In the genomic region with DNA sequence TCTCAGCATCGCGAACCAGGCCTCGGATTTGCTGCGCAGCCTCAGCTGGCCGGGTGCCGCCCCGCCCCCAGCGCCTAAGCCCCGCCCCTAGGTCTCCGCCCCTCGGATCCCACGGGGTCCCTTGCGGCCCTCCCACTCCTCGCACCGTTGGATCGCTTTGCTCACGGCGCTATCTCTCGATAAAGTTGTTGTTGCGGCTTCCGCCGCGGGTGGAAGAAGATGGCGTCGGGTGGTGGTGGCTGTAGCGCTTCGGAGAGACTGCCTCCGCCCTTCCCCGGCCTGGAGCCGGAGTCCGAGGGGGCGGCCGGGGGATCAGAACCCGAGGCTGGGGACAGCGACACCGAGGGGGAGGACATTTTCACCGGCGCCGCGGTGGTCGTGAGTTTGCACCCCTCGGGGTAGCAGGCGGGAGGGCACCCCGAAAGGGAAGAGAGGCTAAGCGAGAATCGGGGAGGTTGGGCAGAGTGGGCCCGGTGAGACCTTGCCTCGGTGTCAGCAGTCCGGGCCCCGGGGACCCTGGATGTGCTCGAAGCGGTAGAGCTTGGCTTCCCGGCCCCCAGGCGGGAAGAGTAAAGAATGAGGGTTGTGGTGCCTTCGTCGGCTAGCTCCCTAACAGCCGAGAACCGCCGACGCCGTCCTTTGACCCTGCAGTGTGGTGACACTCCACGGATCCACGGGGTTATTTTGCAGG, we compare ENCODE assay signal across 8 cellular contexts. TPM values are rescaled to one million over a fixed set of nuclear protein-coding genes. Genes with fewer than 3 reads are reported as not detected.
A peak's percentile ranks its signal among the peaks of the same experiment; 100 is the strongest.
DNase-seq lines count a peak whose midpoint lies in the region; ATAC-seq and TF ChIP-seq lines count a peak whose summit lies in the region.

A gene with protein sequence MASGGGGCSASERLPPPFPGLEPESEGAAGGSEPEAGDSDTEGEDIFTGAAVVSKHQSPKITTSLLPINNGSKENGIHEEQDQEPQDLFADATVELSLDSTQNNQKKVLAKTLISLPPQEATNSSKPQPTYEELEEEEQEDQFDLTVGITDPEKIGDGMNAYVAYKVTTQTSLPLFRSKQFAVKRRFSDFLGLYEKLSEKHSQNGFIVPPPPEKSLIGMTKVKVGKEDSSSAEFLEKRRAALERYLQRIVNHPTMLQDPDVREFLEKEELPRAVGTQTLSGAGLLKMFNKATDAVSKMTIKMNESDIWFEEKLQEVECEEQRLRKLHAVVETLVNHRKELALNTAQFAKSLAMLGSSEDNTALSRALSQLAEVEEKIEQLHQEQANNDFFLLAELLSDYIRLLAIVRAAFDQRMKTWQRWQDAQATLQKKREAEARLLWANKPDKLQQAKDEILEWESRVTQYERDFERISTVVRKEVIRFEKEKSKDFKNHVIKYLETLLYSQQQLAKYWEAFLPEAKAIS (plus strand): TSS at position 188 of the 691 bp plus-strand sequence. CDS start 32 bp downstream, at position 220.

- H3K4me3 ChIP-seq in esophagus squamous epithelium, result peak within 1 kb of the TSS; percentile 65 to 99 (median 85)

- H3K4me3 Mint-ChIP-seq in activated T-helper 1 cell treated with anti-CD3 and anti-CD28 coated beads, Interleukin-12 subunit alpha, Interleukin-12 subunit beta, Interleukin-2, Interleukin-4 antibody, amounts not matched to agents 30 ng/mL and 10 ng/mL and 1 ng/mL, durations not matched to agents 14 hours and 24 hours and 36 hours, result peak within 1 kb of the TSS; percentile 96

- peaks cover 20 to 88% (median 69%) of the 10 kb centered on the region in 3 donors for H3K4me1 ChIP-seq in esophagus squamous epithelium

- peak; percentile 44 for ATAC-seq in GM21786 (IDR thresholded peaks at IDR 0.05; ENCODE audit: unreplicated experiment)

- TF ChIP-seq CTCF in esophagus squamous epithelium (IDR thresholded peaks at IDR 0.05), result peak in 4 of 6 experiments; percentile 35 to 51 (median 43)

- H3K4me1 Mint-ChIP-seq in activated T-helper 1 cell treated with anti-CD3 and anti-CD28 coated beads, Interleukin-12 subunit alpha, Interleukin-12 subunit beta, Interleukin-2, Interleukin-4 antibody, amounts not matched to agents 30 ng/mL and 10 ng/mL and 1 ng/mL, durations not matched to agents 14 hours and 24 hours and 36 hours (ENCODE audit: low read depth), result peaks cover 42% of the 10 kb centered on the region

- H3K9me3 Mint-ChIP-seq in activated T-helper 1 cell treated with anti-CD3 and anti-CD28 coated beads, Interleukin-12 subunit alpha, Interleukin-12 subunit beta, Interleukin-2, Interleukin-4 antibody, amounts not matched to agents 30 ng/mL and 10 ng/mL and 1 ng/mL, durations not matched to agents 14 hours and 24 hours and 36 hours, result no peaks in the 10 kb centered on the region

- intact Hi-C loops in activated T-helper 1 cell treated with anti-CD3 and anti-CD28 coated beads, Interleukin-12 subunit alpha, Interleukin-12 subunit beta, Interleukin-2, Interleukin-4 antibody, amounts not matched to agents 30 ng/mL and 10 ng/mL and 1 ng/mL, durations not matched to agents 14 hours and 24 hours and 36 hours (cut with micrococcal nuclease), result loop anchor here (1.0 to 10.0 kb wide), 7 partner anchors 57 to 896 kb away; a partner anchor contains a TSS
- intact Hi-C loops in esophagus squamous epithelium (cut with DNase I), result no loop called here

- no peaks in the 10 kb centered on the region for H3K27me3 Mint-ChIP-seq in activated T-helper 1 cell treated with anti-CD3 and anti-CD28 coated beads, Interleukin-12 subunit alpha, Interleukin-12 subunit beta, Interleukin-2, Interleukin-4 antibody, amounts not matched to agents 30 ng/mL and 10 ng/mL and 1 ng/mL, durations not matched to agents 14 hours and 24 hours and 36 hours (ENCODE audit: insufficient read depth)

- H3K27me3 ChIP-seq in esophagus squamous epithelium, result no peaks in the 10 kb centered on the region

- no peaks in the 10 kb centered on the region for H3K9me3 ChIP-seq in esophagus squamous epithelium

- DNase-seq in DMS114 treated with DMSO at 0.1 percent for 48 hours (lab: John Stamatoyannopoulos, UW; ENCODE audit: unreplicated experiment) (peak; percentile 92), LoVo (ENCODE audit: low spot score) (peak; percentile 95), RPMI8226 (peak; percentile 99), esophagus squamous epithelium (lab: John Stamatoyannopoulos, UW) (peak; percentile 56), myocyte (ENCODE audit: low read depth) (peak; percentile 95)
- DNase-seq in activated T-helper 1 cell treated with anti-CD3 and anti-CD28 coated beads, Interleukin-12 subunit alpha, Interleukin-12 subunit beta, Interleukin-2, Interleukin-4 antibody, amounts not matched to agents 30 ng/mL and 10 ng/mL and 1 ng/mL, durations not matched to agents 14 hours and 24 hours and 36 hours (ENCODE audit: low spot score), result peak; percentile 93
- DNase-seq in stimulated activated CD8-positive, alpha-beta memory T cell treated with anti-CD3 and anti-CD28 coated beads, Interleukin-7, amount 100 ng/mL, for 24 hours (ENCODE audit: low read depth), result peak; percentile 97

- H3K36me3 ChIP-seq in esophagus squamous epithelium, result peaks cover 0 to 4% (median 0%) of the 10 kb centered on the region in 3 donors

- H3K36me3 Mint-ChIP-seq in activated T-helper 1 cell treated with anti-CD3 and anti-CD28 coated beads, Interleukin-12 subunit alpha, Interleukin-12 subunit beta, Interleukin-2, Interleukin-4 antibody, amounts not matched to agents 30 ng/mL and 10 ng/mL and 1 ng/mL, durations not matched to agents 14 hours and 24 hours and 36 hours (ENCODE audit: low read depth), result peaks cover 5% of the 10 kb centered on the region

- H3K27ac ChIP-seq in esophagus squamous epithelium, result peak within 1 kb of the TSS; percentile 83 to 97 (median 91)

- WGBS in esophagus squamous epithelium, 2 donors, result 0% methylated on average over 10 to 26 of the region's 63 CpGs

- TF ChIP-seq POLR2A in esophagus squamous epithelium (IDR thresholded peaks at IDR 0.05), result peak in 3 of 4 donors; percentile 85 to 95 (median 91)

- H3K27ac Mint-ChIP-seq in activated T-helper 1 cell treated with anti-CD3 and anti-CD28 coated beads, Interleukin-12 subunit alpha, Interleukin-12 subunit beta, Interleukin-2, Interleukin-4 antibody, amounts not matched to agents 30 ng/mL and 10 ng/mL and 1 ng/mL, durations not matched to agents 14 hours and 24 hours and 36 hours, result peak within 1 kb of the TSS; percentile 92

RNA-seq across cellular contexts. Expression of the gene that starts here (rescaled TPM):
- total RNA-seq in activated T-helper 1 cell treated with anti-CD3 and anti-CD28 coated beads, Interleukin-12 subunit alpha, Interleukin-12 subunit beta, Interleukin-2, Interleukin-4 antibody, amounts not matched to agents 30 ng/mL and 10 ng/mL and 1 ng/mL, durations not matched to agents 14 hours and 24 hours and 36 hours, result 139 and 147 TPM in 2 replicates
- total RNA-seq in esophagus squamous epithelium, result 10 to 100 TPM; 39.9 to 71.1 (median 52.0) TPM
- total RNA-seq in myocyte, result 24.4 and 27.8 TPM in 2 replicates
- 60.0 TPM for polyA plus RNA-seq in myocyte (2012)

Comparison
In these comparisons a context has a peak if more than half of its experiments do, and no peak if none do; other contexts are left out.
1. Peak in every context shown above with its lines: DNase-seq, ATAC-seq, H3K4me3 ChIP-seq and H3K27ac ChIP-seq.